26 cellular contexts compared by ENCODE assay signal in genomic region chr10:75345738-75346137, GRCh38. TPM values are rescaled to one million over a fixed set of nuclear protein-coding genes. Genes with fewer than 3 reads are reported as not detected.
"Had no signal": no experiment of that assay in that cellular context is flagged by ENCODE, and none has a peak within 500 bp of the region (broad histone marks: within the 10 kb centered on the region; RNA-seq: fewer than 3 reads in every experiment).

No MANE protein-coding gene starts in this region.

- H3K9me3 Mint-ChIP-seq: natural killer cell treated with Interleukin-12 subunit alpha and Interleukin-12 subunit beta and Interleukin-15 and Interleukin-18, amount 100 ng/mL, for 72 hours had no signal

- H3K27me3 ChIP-seq: neutrophil, ovary, right atrium auricular region, stomach, testis, thyroid gland, transverse colon, upper lobe of left lung, vagina had no signal

- H3K27ac Mint-ChIP-seq: naive thymus-derived CD4-positive, alpha-beta T cell; natural killer cell treated with Interleukin-12 subunit alpha and Interleukin-12 subunit beta and Interleukin-15 and Interleukin-18, amount 100 ng/mL, for 72 hours; progenitor cell of endocrine pancreas; stimulated activated naive B cell treated with anti-CD40 and anti-IgM and Interleukin-4, amounts not matched to agents 10 μg/mL and 1 μg/mL and 100 μg/mL, for 72 hours had no signal

- ATAC-seq: mucosa of descending colon; naive thymus-derived CD4-positive, alpha-beta T cell; natural killer cell treated with Interleukin-12 subunit alpha and Interleukin-12 subunit beta and Interleukin-15 and Interleukin-18, amount 100 ng/mL, for 72 hours; sciatic nerve; stimulated activated naive B cell treated with anti-CD40 and anti-IgM and Interleukin-4, amounts not matched to agents 10 μg/mL and 1 μg/mL and 100 μg/mL, for 72 hours; stimulated activated naive CD8-positive, alpha-beta T cell treated with anti-CD3 and anti-CD28 coated beads, Interleukin-15, Interleukin-2, amounts not matched to agents 100 U/mL and 50 U/mL, for 24 hours had no signal

- H3K4me1 Mint-ChIP-seq: naive thymus-derived CD4-positive, alpha-beta T cell; stimulated activated naive B cell treated with anti-CD40 and anti-IgM and Interleukin-4, amounts not matched to agents 10 μg/mL and 1 μg/mL and 100 μg/mL, for 72 hours had no signal

- H3K27ac ChIP-seq: left ventricle myocardium inferior, neutrophil, ovary, right atrium auricular region, skin epidermis, stomach, testis, thyroid gland, transverse colon, upper lobe of left lung, vagina had no signal

- H3K4me3 ChIP-seq: left ventricle myocardium inferior, lung, mucosa of descending colon, ovary, right atrium auricular region, skin epidermis, stomach, testis, thyroid gland, transverse colon, upper lobe of left lung, vagina had no signal

- H3K36me3 ChIP-seq: left ventricle myocardium inferior, neutrophil, ovary, right atrium auricular region, stomach, thyroid gland, transverse colon, upper lobe of left lung, vagina had no signal

- H3K4me3 Mint-ChIP-seq: naive thymus-derived CD4-positive, alpha-beta T cell; natural killer cell treated with Interleukin-12 subunit alpha and Interleukin-12 subunit beta and Interleukin-15 and Interleukin-18, amount 100 ng/mL, for 72 hours; stimulated activated naive B cell treated with anti-CD40 and anti-IgM and Interleukin-4, amounts not matched to agents 10 μg/mL and 1 μg/mL and 100 μg/mL, for 72 hours had no signal

- DNase-seq: islet precursor cell; left ventricle myocardium inferior; midbrain; mucosa of descending colon; naive thymus-derived CD4-positive, alpha-beta T cell; occipital lobe; ovary; stimulated activated CD4-positive, alpha-beta T cell treated with anti-CD3 and anti-CD28 coated beads, Interleukin-12 subunit alpha, Interleukin-12 subunit beta, amount 100 ng/mL, for 4 hours; stimulated activated CD4-positive, alpha-beta T cell treated with anti-CD3 and anti-CD28 coated beads, Interleukin-15, amount 100 ng/mL, for 24 hours; stimulated activated CD4-positive, alpha-beta T cell treated with anti-CD3 and anti-CD28 coated beads, Interleukin-2, amount 100 ng/mL, for 24 hours; stimulated activated CD4-positive, alpha-beta T cell treated with anti-CD3 and anti-CD28 coated beads, Interleukin-4, amount 100 ng/mL, for 1 hour; stimulated activated naive B cell treated with anti-CD40 and anti-IgM and Interleukin-4, amounts not matched to agents 10 μg/mL and 1 μg/mL and 100 μg/mL, for 72 hours; stimulated activated naive CD8-positive, alpha-beta T cell treated with anti-CD3 and anti-CD28 coated beads, Interleukin-15, Interleukin-2, amounts not matched to agents 100 U/mL and 50 U/mL, for 24 hours; stomach; testis; thyroid gland; transverse colon; upper lobe of left lung had no signal

- H3K4me1 ChIP-seq: left ventricle myocardium inferior, right atrium auricular region, stomach, testis, thyroid gland, transverse colon, vagina had no signal

- H3K9me3 ChIP-seq: neutrophil, ovary, testis, thyroid gland, transverse colon, vagina had no signal

- H3K36me3 Mint-ChIP-seq: naive thymus-derived CD4-positive, alpha-beta T cell; natural killer cell treated with Interleukin-12 subunit alpha and Interleukin-12 subunit beta and Interleukin-15 and Interleukin-18, amount 100 ng/mL, for 72 hours; stimulated activated naive B cell treated with anti-CD40 and anti-IgM and Interleukin-4, amounts not matched to agents 10 μg/mL and 1 μg/mL and 100 μg/mL, for 72 hours had no signal

RNA-seq across cellular contexts. Expression of gene ZNF503, which starts 55.8 kb away (rescaled TPM):
- polyA plus RNA-seq: naive thymus-derived CD4-positive, alpha-beta T cell had no signal
